In genomic region chr11:111413849-111414248, GRCh38 we compare ENCODE assay signal across 21 cellular contexts. TPM values are rescaled to one million over a fixed set of nuclear protein-coding genes. Genes with fewer than 3 reads are reported as not detected.
DNase-seq lines count a peak whose midpoint lies in the region; ATAC-seq, FAIRE-seq and TF ChIP-seq lines count a peak whose summit lies in the region.
"Had no signal": no experiment of that assay in that cellular context is flagged by ENCODE, and none has a peak within 500 bp of the region (broad histone marks: within the 10 kb centered on the region; RNA-seq: fewer than 3 reads in every experiment).

No MANE protein-coding gene starts in this region.

- no peak overlapping the region for H3K4me3 Mint-ChIP-seq in activated CD4-positive, alpha-beta T cell treated with anti-CD3 and anti-CD28 coated beads for 36 hours
- H3K4me3 Mint-ChIP-seq in T-helper 2 cell treated with Interferon-gamma antibody and Interleukin-4, amounts not matched to agents 5 μg/mL and 100 μg/mL, for 36 hours, result no peak overlapping the region
- H3K4me3 Mint-ChIP-seq: activated CD8-positive, alpha-beta memory T cell treated with anti-CD3 and anti-CD28 coated beads, Interleukin-2, amount 10 ng/mL, durations not matched to agents 7 days and 5 days had no signal

- peak; percentile 76 for DNase-seq in activated CD4-positive, alpha-beta T cell treated with anti-CD3 and anti-CD28 coated beads for 36 hours
- no peak for DNase-seq in activated CD4-positive, alpha-beta T cell treated with anti-CD3 and anti-CD28 coated beads for 1 hour
- peak; percentile 36 for DNase-seq in T-helper 2 cell treated with Interferon-gamma antibody and Interleukin-4, amounts not matched to agents 5 μg/mL and 100 μg/mL, for 36 hours (ENCODE audit: low spot score)
- DNase-seq in GM12878 (ENCODE audit: low read depth, low spot score), result no peak
- peak; percentile 15 to 28 for DNase-seq in stimulated activated CD8-positive, alpha-beta memory T cell treated with anti-CD3 and anti-CD28 coated beads, Interleukin-15, amount 100 ng/mL, for 48 hours (ENCODE audit: low read depth in 2 of 2)
- no peak for DNase-seq in UCSD-AML1 (lab: John Stamatoyannopoulos, UW; ENCODE audit: unreplicated experiment)
- DNase-seq in amniotic stem cell (lab: John Stamatoyannopoulos, UW), result no peak
- DNase-seq: activated CD8-positive, alpha-beta memory T cell treated with anti-CD3 and anti-CD28 coated beads, Interleukin-2, amount 10 ng/mL, durations not matched to agents 7 days and 5 days; CD8-positive, alpha-beta T cell; cortex of kidney; EL; head of caudate nucleus; mesenchymal stem cell; NCI-H1092; testis had no signal

- peak; percentile 47; the same call in 1 of the 2 replicates for TF ChIP-seq POLR2A in GM12878 (IDR thresholded peaks at IDR 0.05; ENCODE audit: low read depth, low read length)

- intact Hi-C loops in activated CD4-positive, alpha-beta T cell treated with anti-CD3 and anti-CD28 coated beads for 36 hours (cut with DNase I, micrococcal nuclease), result loop anchor here (1.0 to 2.0 kb wide), 2 partner anchors 35 to 37 kb away; partner anchors contain the start of gene POU2AF1 (in 1 of the 2)
- intact Hi-C loops in GM12878 (cut with micrococcal nuclease; ENCODE audit: unreplicated experiment), result no loop called here

- POLR2A ChIA-PET in activated CD4-positive, alpha-beta T cell treated with anti-CD3 and anti-CD28 coated beads for 36 hours (lab: Charles Lee), result interaction anchor here (0.7 kb wide), 1 partner anchor 462 kb away, joined by 3 read pairs; no protein-coding TSS in a partner anchor
- POLR2A ChIA-PET in GM12878 (lab: Charles Lee), result interaction anchor here (1.0 to 16.5 kb wide), 3 partner anchors 33 to 123 kb away, joined by 3 to 415 read pairs (median 8); partner anchors contain the start of gene POU2AF1

- no peak overlapping the region; the same call in 1 of the 2 replicates for H2AFZ ChIP-seq in GM12878 (ENCODE audit: control insufficient read depth, low read depth, low read length)

- peak overlapping the region; percentile 87 for H3K27ac Mint-ChIP-seq in activated CD4-positive, alpha-beta T cell treated with anti-CD3 and anti-CD28 coated beads for 36 hours
- H3K27ac Mint-ChIP-seq in T-helper 2 cell treated with Interferon-gamma antibody and Interleukin-4, amounts not matched to agents 5 μg/mL and 100 μg/mL, for 36 hours, result no peak overlapping the region
- H3K27ac Mint-ChIP-seq: CD8-positive, alpha-beta T cell had no signal

- SMC1A ChIA-PET in GM12878 (lab: Charles Lee; ENCODE audit: uncharacterized antibody, unreplicated experiment), result interaction anchor here (1.3 to 29.3 kb wide), 5 partner anchors 9 to 132 kb away, joined by 5 to 972 read pairs (median 105); partner anchors contain the start of gene POU2AF1

- H3K27me3 ChIP-seq in GM12878 (replicated peaks in 1 of 2; ENCODE audit: control insufficient read depth in 2 of 2, insufficient read depth in 2 of 2, low read length in 1 of 2), result no peaks in the 10 kb centered on the region
- H3K27me3 ChIP-seq: right atrium auricular region, testis had no signal

- H3K36me3 ChIP-seq in GM12878 (ENCODE audit: control insufficient read depth in 2 of 2, insufficient read depth in 2 of 2, low read length in 1 of 2), result no peaks in the 10 kb centered on the region
- H3K36me3 ChIP-seq: right atrium auricular region had no signal

- H3K4me2 ChIP-seq in GM12878 (ENCODE audit: control insufficient read depth, insufficient read depth), result peak overlapping the region; percentile 85

- no peaks in the 10 kb centered on the region for H3K36me3 Mint-ChIP-seq in activated CD4-positive, alpha-beta T cell treated with anti-CD3 and anti-CD28 coated beads for 36 hours (ENCODE audit: low read depth)
- H3K36me3 Mint-ChIP-seq in T-helper 2 cell treated with Interferon-gamma antibody and Interleukin-4, amounts not matched to agents 5 μg/mL and 100 μg/mL, for 36 hours (ENCODE audit: low read depth), result no peaks in the 10 kb centered on the region
- H3K36me3 Mint-ChIP-seq: activated CD8-positive, alpha-beta memory T cell treated with anti-CD3 and anti-CD28 coated beads, Interleukin-2, amount 10 ng/mL, durations not matched to agents 7 days and 5 days; CD8-positive, alpha-beta T cell had no signal

- peak; percentile 87 for ATAC-seq in activated CD4-positive, alpha-beta T cell treated with anti-CD3 and anti-CD28 coated beads for 36 hours
- peak; percentile 10 for ATAC-seq in GM12878
- ATAC-seq in HG03432 (IDR thresholded peaks at IDR 0.05; ENCODE audit: unreplicated experiment), result no peak
- ATAC-seq: activated CD8-positive, alpha-beta memory T cell treated with anti-CD3 and anti-CD28 coated beads, Interleukin-2, amount 10 ng/mL, durations not matched to agents 7 days and 5 days; CD8-positive, alpha-beta T cell; Right ventricle myocardium inferior had no signal

- CTCF ChIA-PET in activated CD4-positive, alpha-beta T cell treated with anti-CD3 and anti-CD28 coated beads for 36 hours (lab: Charles Lee), result interaction anchor here (0.6 to 3.4 kb wide), 7 partner anchors 9 to 99 kb away, joined by 3 to 22 read pairs (median 4); no protein-coding TSS in a partner anchor
- CTCF ChIA-PET in GM12878 (lab: Yijun Ruan, JAX), result interaction anchor here (0.7 to 15.0 kb wide), 7 partner anchors 9 to 132 kb away, joined by 3 to 213 read pairs (median 65); partner anchors contain the start of gene POU2AF1

- peak overlapping the region; percentile 72 for H3K9ac ChIP-seq in GM12878 (ENCODE audit: control insufficient read depth, insufficient read depth, low read length)

- H3K27ac ChIP-seq in GM12878 (ENCODE audit: control insufficient read depth, insufficient read depth), result peak overlapping the region; percentile 98
- H3K27ac ChIP-seq: right atrium auricular region, testis had no signal

- RAD21 ChIA-PET in GM12878 (lab: Charles Lee; ENCODE audit: unreplicated experiment), result interaction anchor here (1.0 to 19.2 kb wide), 5 partner anchors 7 to 44 kb away, joined by 4 to 657 read pairs (median 5); partner anchors contain the start of gene POU2AF1

- in situ Hi-C loops in GM12878 (cut with MboI), result no loop called here

- H3K27me3 Mint-ChIP-seq in activated CD4-positive, alpha-beta T cell treated with anti-CD3 and anti-CD28 coated beads for 36 hours, result no peaks in the 10 kb centered on the region
- H3K27me3 Mint-ChIP-seq in T-helper 2 cell treated with Interferon-gamma antibody and Interleukin-4, amounts not matched to agents 5 μg/mL and 100 μg/mL, for 36 hours (ENCODE audit: low read depth), result no peaks in the 10 kb centered on the region

- H4K20me1 ChIP-seq in GM12878 (ENCODE audit: control insufficient read depth, insufficient read depth), result no peaks in the 10 kb centered on the region

- peaks cover 15% of the 10 kb centered on the region for H3K79me2 ChIP-seq in GM12878 (ENCODE audit: control insufficient read depth, insufficient read depth, low read length)

- H3K4me1 ChIP-seq in GM12878 (ENCODE audit: control insufficient read depth, insufficient read depth, low read length), result peaks cover 94% of the 10 kb centered on the region

- no peak for TF ChIP-seq RAD21 in GM12878 (IDR thresholded peaks at IDR 0.05; ENCODE audit: insufficient read depth, low read depth, low read length)

- H3K4me3 ChIP-seq in GM12878, result no peak overlapping the region
- H3K4me3 ChIP-seq: right atrium auricular region, testis had no signal

- no peaks in the 10 kb centered on the region; the same call in 2 of the 3 replicates for H3K9me3 ChIP-seq in GM12878 (replicated peaks; ENCODE audit: control insufficient read depth, insufficient read depth, low read length)
- H3K9me3 ChIP-seq: right atrium auricular region, testis had no signal

- BruUV-seq in GM12878 (replicated peaks; lab: Mats Ljungman, UMichigan), result no TSS peak

- no peak for TF ChIP-seq EP300 in GM12878 (IDR thresholded peaks at IDR 0.05; ENCODE audit: borderline replicate concordance in 1 of 2, control insufficient read depth in 1 of 2, low read depth in 2 of 2, low read length in 2 of 2)

- H3K9me3 Mint-ChIP-seq in activated CD4-positive, alpha-beta T cell treated with anti-CD3 and anti-CD28 coated beads for 36 hours (ENCODE audit: low read depth), result peaks cover under 1% of the 10 kb centered on the region
- H3K9me3 Mint-ChIP-seq in T-helper 2 cell treated with Interferon-gamma antibody and Interleukin-4, amounts not matched to agents 5 μg/mL and 100 μg/mL, for 36 hours, result no peaks in the 10 kb centered on the region
- H3K9me3 Mint-ChIP-seq: CD8-positive, alpha-beta T cell; T-helper 1 cell treated with Interleukin-12 subunit alpha and Interleukin-12 subunit beta and Interleukin-4 antibody, amounts not matched to agents 30 μg/mL and 1 μg/mL, for 36 hours had no signal

- TF ChIP-seq CTCF in GM12878 (IDR thresholded peaks at IDR 0.05 in 2 of 3, conservative IDR thresholded peaks at IDR 0.05 in 1 of 3; ENCODE audit: control insufficient read depth in 2 of 3, extremely low read depth in 1 of 3, insufficient read depth in 1 of 3, low read depth in 3 of 3, low read length in 3 of 3), result no peak

- H3K4me1 Mint-ChIP-seq in activated CD4-positive, alpha-beta T cell treated with anti-CD3 and anti-CD28 coated beads for 36 hours, result peaks cover 56% of the 10 kb centered on the region
- H3K4me1 Mint-ChIP-seq in T-helper 2 cell treated with Interferon-gamma antibody and Interleukin-4, amounts not matched to agents 5 μg/mL and 100 μg/mL, for 36 hours (ENCODE audit: low read depth), result peaks cover 43% of the 10 kb centered on the region

- no peak for FAIRE-seq in GM12878 (lab: Jason Lieb, UNC)
- FAIRE-seq: A204.1, islet of Langerhans had no signal

- WGBS in GM12878 (ENCODE audit: insufficient coverage, insufficient replicate concordance, low lambda C conversion rate, missing lambda C conversion rate), result 9% methylated on average over 7 of the region's 7 CpGs

TF ChIP-seq in GM12878, 131 proteins besides CTCF, POLR2A, EP300 and RAD21 (continues in another document):
- TF ChIP-seq ATF7 (IDR thresholded peaks at IDR 0.05; ENCODE audit: low read depth), result no peak; the same call in 1 of the 2 replicates

RNA-seq across cellular contexts. Expression of gene POU2AF1, which starts 34.8 kb away (rescaled TPM):
- total RNA-seq in activated CD4-positive, alpha-beta T cell treated with anti-CD3 and anti-CD28 coated beads for 36 hours, result 10 to 100 TPM in 1 of 2 experiments, 1 to 10 TPM in 1; 9.6 to 10.0 TPM
- total RNA-seq in GM12878 (2013; cell fraction: nucleolus; rRNA removed), result 165 and 176 TPM in 2 replicates
- total RNA-seq in GM12878 (2014; rRNA removed) (28.7 and 31.2 TPM in 2 replicates), GM12878 (2014; rRNA removed; fragmentation: Illumina TruSeq; extraction: Trizol) (31.9 and 35.1 TPM in 2 replicates), GM12878 (2021) (165 and 169 TPM in 2 replicates)
- 175 TPM for polyA plus RNA-seq in GM12878 (2011; ENCODE audit: low read depth)
- polyA plus RNA-seq in GM12878 (2011; rRNA removed) (34.5 and 61.7 TPM in 2 replicates), GM12878 (2014; fragmentation: Illumina TruSeq; extraction: Trizol) (97.7 and 107 TPM in 2 replicates), GM12878 (2014; fragmentation: Nextera tagmentation; extraction: Ambion mirVana) (10 to 100 TPM; 13.1 to 92.7 TPM), GM12878 (2014; rRNA removed) (93.5 and 128 TPM in 2 replicates), GM12878 (2016; fragmentation: Nextera tagmentation; extraction: Ambion mirVana) (10 to 100 TPM; 71.3 to 79.7 TPM)
- polyA plus RNA-seq in GM12878 (2011; cell fraction: cytosol; rRNA removed), result 57.8 and 71.0 TPM in 2 replicates
- polyA plus RNA-seq in GM12878 (2011; cell fraction: nucleus; rRNA removed), result 98.1 and 141 TPM in 2 replicates
- polyA plus RNA-seq in GM12878 (2012), result 246 and 275 TPM in 2 replicates
- 70.5 and 86.6 TPM in 2 replicates for polyA minus RNA-seq in GM12878 (2011; rRNA and poly(A)+ RNA removed)
- 55.2 and 55.6 TPM in 2 replicates for polyA minus RNA-seq in GM12878 (2011; cell fraction: cytosol; rRNA and poly(A)+ RNA removed)
- polyA minus RNA-seq in GM12878 (2011; cell fraction: nucleus; rRNA and poly(A)+ RNA removed), result 48.6 and 100 TPM in 2 replicates

Comparison
In these comparisons a context has a peak if more than half of its experiments do, and no peak if none do; other contexts are left out.
1. DNase-seq: peak in activated CD4-positive, alpha-beta T cell treated with anti-CD3 and anti-CD28 coated beads for 36 hours (single experiment), T-helper 2 cell treated with Interferon-gamma antibody and Interleukin-4, amounts not matched to agents 5 μg/mL and 100 μg/mL, for 36 hours (single experiment) and stimulated activated CD8-positive, alpha-beta memory T cell treated with anti-CD3 and anti-CD28 coated beads, Interleukin-15, amount 100 ng/mL, for 48 hours (2 of 2); none in activated CD4-positive, alpha-beta T cell treated with anti-CD3 and anti-CD28 coated beads for 1 hour (single experiment), GM12878 (single experiment), UCSD-AML1 (single experiment) and amniotic stem cell (single experiment).